8 cellular contexts compared by ENCODE assay signal in the genomic region with DNA sequence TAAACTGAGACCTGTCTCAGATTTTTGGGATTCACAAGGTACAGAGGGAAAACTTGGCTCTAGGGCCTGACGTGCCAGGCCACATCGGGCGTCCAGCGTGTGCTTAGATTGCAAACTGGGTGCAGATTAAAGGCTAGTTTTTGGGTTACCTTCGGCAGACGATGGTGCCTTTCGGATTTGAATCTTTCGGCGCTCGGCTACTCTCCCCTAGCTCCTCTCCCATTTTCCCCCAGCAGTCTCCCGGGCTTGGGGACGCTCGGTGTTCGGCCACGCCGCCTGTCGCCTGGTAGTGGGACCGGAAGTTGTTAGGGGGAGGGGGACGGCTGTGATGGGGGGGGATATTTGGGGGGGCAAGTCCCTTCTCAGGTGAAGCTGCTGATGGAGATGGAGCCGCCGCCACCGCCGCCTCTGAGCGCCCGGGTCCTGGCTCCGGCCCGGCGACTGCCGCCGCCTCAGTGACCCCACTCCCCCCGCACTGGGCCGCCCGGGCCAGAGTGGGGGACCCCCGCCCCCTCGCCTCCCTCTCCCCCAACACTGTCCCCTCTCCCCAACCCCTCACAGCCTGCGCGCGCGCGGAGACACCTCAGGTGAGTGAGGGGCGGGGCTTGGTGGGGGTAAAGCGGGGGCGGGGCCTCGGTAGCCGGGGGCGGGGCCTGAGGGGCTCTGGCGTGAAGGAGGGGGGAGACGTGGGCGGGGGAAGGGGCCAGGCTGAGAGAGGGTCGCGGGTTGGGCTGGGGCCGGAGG. TPM values are rescaled to one million over a fixed set of nuclear protein-coding genes. Genes with fewer than 3 reads are reported as not detected.
DNase-seq lines count a peak whose midpoint lies in the region; ATAC-seq and TF ChIP-seq lines count a peak whose summit lies in the region.

No MANE protein-coding gene starts in this region.

- peak overlapping the region; percentile 86 for H3K4me2 ChIP-seq in BLaER1
- peak overlapping the region; percentile 98 for H3K4me2 ChIP-seq in OCI-LY3 (ENCODE audit: low read length)

- H3K27ac ChIP-seq in BLaER1: peak overlapping the region; percentile 65; the same call in 1 of the 2 replicates
- 0 out of 2 replicates have a peak overlapping the region, but pooled peaks have one; percentile 13 for H3K27ac ChIP-seq in HUES6 (ENCODE audit: low read depth, low read length)
- peak overlapping the region; percentile 60 for H3K27ac ChIP-seq in OCI-LY3 (ENCODE audit: low read length)

- H3K4me3 ChIP-seq in BLaER1: peak overlapping the region; percentile 70
- H3K4me3 ChIP-seq in HUES6 (ENCODE audit: low read depth, low read length): peak overlapping the region; percentile 75
- peak overlapping the region; percentile 87 for H3K4me3 ChIP-seq in OCI-LY3 (ENCODE audit: low read length)
- H3K4me3 ChIP-seq in epithelial cell of proximal tubule (ENCODE audit: low read depth, low read length): peak overlapping the region; percentile 78
- peak overlapping the region; percentile 36 for H3K4me3 ChIP-seq in mononuclear cell (ENCODE audit: low read length)

- no peaks in the 10 kb centered on the region for H3K9me3 ChIP-seq in BLaER1
- H3K9me3 ChIP-seq in HUES6 (ENCODE audit: control insufficient read depth, insufficient read depth, low read depth, low read length): no peaks in the 10 kb centered on the region
- no peaks in the 10 kb centered on the region for H3K9me3 ChIP-seq in OCI-LY3 (ENCODE audit: insufficient read depth, low read length)
- no peaks in the 10 kb centered on the region for H3K9me3 ChIP-seq in mononuclear cell (ENCODE audit: low read depth, low read length)

- ATAC-seq in GM19438 (IDR thresholded peaks at IDR 0.05; ENCODE audit: low read depth, unreplicated experiment): peak; percentile 65

- TF ChIP-seq CTCF in OCI-LY3 (IDR thresholded peaks at IDR 0.05; ENCODE audit: low read depth, low read length) (no peak), epithelial cell of proximal tubule (conservative IDR thresholded peaks at IDR 0.05; ENCODE audit: low read depth, low read length) (no peak)

- peak; percentile 65 for DNase-seq in activated T-cell treated with anti-CD3 and anti-CD28 coated beads for 4 hours
- DNase-seq in epithelial cell of proximal tubule (ENCODE audit: low read depth): no peak
- peak; percentile 66 to 69 for DNase-seq in stimulated activated CD8-positive, alpha-beta memory T cell treated with anti-CD3 and anti-CD28 coated beads, Interleukin-15, amount 100 ng/mL, for 48 hours (ENCODE audit: low read depth in 2 of 2)

- peak overlapping the region; percentile 100 for H2AFZ ChIP-seq in OCI-LY3 (ENCODE audit: low read depth, low read length)

- H3K9ac ChIP-seq in BLaER1 (peak overlapping the region; percentile 75), HUES6 (ENCODE audit: low read length) (peak overlapping the region; percentile 82), OCI-LY3 (ENCODE audit: low read length) (peak overlapping the region; percentile 88)

- H4K20me1 ChIP-seq in BLaER1 (no peaks in the 10 kb centered on the region), OCI-LY3 (ENCODE audit: insufficient read depth, low read length) (no peaks in the 10 kb centered on the region)

- peaks cover 11% of the 10 kb centered on the region for H3K4me1 ChIP-seq in BLaER1
- no peaks in the 10 kb centered on the region for H3K4me1 ChIP-seq in HUES6 (ENCODE audit: control insufficient read depth, insufficient read depth, low read length)
- peaks cover 8% of the 10 kb centered on the region; the same call in 1 of the 2 replicates for H3K4me1 ChIP-seq in OCI-LY3 (ENCODE audit: low read length)
- peaks cover 18% of the 10 kb centered on the region for H3K4me1 ChIP-seq in mononuclear cell (ENCODE audit: insufficient read depth, low read length)

- H3K79me2 ChIP-seq in OCI-LY3 (ENCODE audit: low read length): no peaks in the 10 kb centered on the region

- no peaks in the 10 kb centered on the region for H3K27me3 ChIP-seq in BLaER1
- no peaks in the 10 kb centered on the region for H3K27me3 ChIP-seq in HUES6 (ENCODE audit: control insufficient read depth, insufficient read depth, low read length)
- H3K27me3 ChIP-seq in OCI-LY3 (ENCODE audit: low read depth, low read length): no peaks in the 10 kb centered on the region
- H3K27me3 ChIP-seq in mononuclear cell (ENCODE audit: insufficient read depth, low read length): no peaks in the 10 kb centered on the region

- H3K36me3 ChIP-seq in BLaER1 (peaks cover 11% of the 10 kb centered on the region; the same call in 1 of the 2 replicates), HUES6 (ENCODE audit: control insufficient read depth, insufficient read depth, low read length) (peaks cover 28% of the 10 kb centered on the region), OCI-LY3 (replicated peaks; ENCODE audit: low read depth, low read length) (no peaks in the 10 kb centered on the region)

RNA-seq across cellular contexts. Expression of gene SUOX, which starts 10.2 kb away (rescaled TPM):
- total RNA-seq in epithelial cell of proximal tubule (12.9 and 15.7 TPM in 2 replicates), mononuclear cell (2.4 TPM)

RNA-seq across cellular contexts. Expression of gene IKZF4, which starts 13.5 kb away (rescaled TPM):
- total RNA-seq in epithelial cell of proximal tubule (0.94 and 3.1 TPM in 2 replicates), mononuclear cell (1.3 TPM)

RNA-seq across cellular contexts. Expression of gene RAB5B, which starts 33.4 kb away (rescaled TPM):
- total RNA-seq in epithelial cell of proximal tubule: 50.1 and 61.5 TPM in 2 replicates
- 25.1 TPM for total RNA-seq in mononuclear cell

RNA-seq across cellular contexts. Expression of gene RPS26, which starts 34.4 kb away (rescaled TPM):
- total RNA-seq in epithelial cell of proximal tubule (3,534 and 3,636 TPM in 2 replicates), mononuclear cell (1,312 TPM)

RNA-seq across cellular contexts. Expression of gene CDK2, which starts 40.7 kb away (rescaled TPM):
- total RNA-seq in epithelial cell of proximal tubule (62.0 and 81.2 TPM in 2 replicates), mononuclear cell (6.9 TPM)

Comparison
In these comparisons a context has a peak if more than half of its experiments do, and no peak if none do; other contexts are left out.
1. H3K27ac ChIP-seq: peak in every context shown above with its lines; median percentile 65 in BLaER1; 60 in OCI-LY3; 13 in HUES6.
2. H3K4me3 ChIP-seq: peak in every context shown above with its lines; median percentile 87 in OCI-LY3; 78 in epithelial cell of proximal tubule; 75 in HUES6; 70 in BLaER1; 36 in mononuclear cell.